ENCODE assay signal across 19 cellular contexts in the genomic region with DNA sequence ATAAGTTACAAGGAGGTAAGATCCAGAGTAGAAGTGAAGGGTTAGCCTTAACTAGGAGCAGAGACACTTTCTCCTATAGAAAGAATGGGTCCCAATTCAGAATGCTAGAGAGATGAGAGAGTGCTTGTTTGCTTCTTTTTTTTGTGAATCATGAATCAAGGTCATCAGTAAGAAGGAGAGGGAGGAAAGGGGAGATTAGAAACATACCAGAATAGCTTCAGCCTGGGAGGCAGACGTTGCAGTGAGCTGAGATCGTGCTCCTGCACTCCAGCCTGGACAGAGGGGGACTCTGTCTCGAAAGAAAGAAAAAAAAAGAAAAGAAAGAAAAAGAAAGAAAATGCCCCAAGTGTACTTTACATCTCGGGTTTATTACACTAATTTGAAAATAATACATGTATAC. TPM values are rescaled to one million over a fixed set of nuclear protein-coding genes. Genes with fewer than 3 reads are reported as not detected.
DNase-seq lines count a peak whose midpoint lies in the region; ATAC-seq and TF ChIP-seq lines count a peak whose summit lies in the region.
"Had no signal": no experiment of that assay in that cellular context is flagged by ENCODE, and none has a peak within 500 bp of the region (broad histone marks: within the 10 kb centered on the region; RNA-seq: fewer than 3 reads in every experiment).

No MANE protein-coding gene starts in this region.

- H3K27me3 ChIP-seq in thyroid gland = no peaks in the 10 kb centered on the region

- H3K4me1 ChIP-seq in thyroid gland = no peaks in the 10 kb centered on the region

- ATAC-seq in HG03025 (IDR thresholded peaks at IDR 0.05; ENCODE audit: low FRiP score, unreplicated experiment) = no peak

- no peaks in the 10 kb centered on the region for H3K27me3 Mint-ChIP-seq in neural crest cell (ENCODE audit: low read depth)

- H3K36me3 ChIP-seq in thyroid gland = no peaks in the 10 kb centered on the region

- no peak overlapping the region for H3K4me3 ChIP-seq in thyroid gland (replicated peaks in 1 of 3)
- H3K4me3 ChIP-seq: SK-N-MC had no signal

- intact Hi-C loops in thyroid gland (cut with DNase I) = no loop called here

- peaks cover 6% of the 10 kb centered on the region for H3K9me3 Mint-ChIP-seq in neural crest cell

- peak; percentile 30 for DNase-seq in NCI-H226
- DNase-seq in fibroblast of peridontal ligament (ENCODE audit: extremely low read depth) = peak; percentile 49
- no peak for DNase-seq in neural crest cell (ENCODE audit: low read depth, low spot score)
- no peak for DNase-seq in thyroid gland
- no peak for DNase-seq in superior temporal gyrus (ENCODE audit: extremely low spot score)
- DNase-seq in activated gamma-delta T cell (lab: John Stamatoyannopoulos, UW) = no peak
- DNase-seq: ACHN, AML-193, DMS 273 treated with DMSO at 0.1 percent for 48 hours, DND-41, H9, NCI-H1436, NCI-H1930, NCI-H446, NCI-H526 treated with DMSO at 0.1 percent for 48 hours, SHP77 had no signal

- H3K36me3 Mint-ChIP-seq in neural crest cell (ENCODE audit: low read depth) = no peaks in the 10 kb centered on the region

- no peaks in the 10 kb centered on the region for H3K9me3 ChIP-seq in thyroid gland

- H3K27ac ChIP-seq in thyroid gland = no peak overlapping the region
- H3K27ac ChIP-seq: C4-2B, SK-N-MC had no signal

- TF ChIP-seq CTCF in neural crest cell (conservative IDR thresholded peaks at IDR 0.05) = no peak
- no peak for TF ChIP-seq CTCF in thyroid gland (IDR thresholded peaks at IDR 0.05)

- H3K4me1 Mint-ChIP-seq in neural crest cell = peaks cover 10% of the 10 kb centered on the region
- H3K4me1 Mint-ChIP-seq: H9 had no signal

- 73 to 77% methylated on average over 4 of the region's 4 CpGs for WGBS in thyroid gland, 2 donors

- TF ChIP-seq POLR2A in thyroid gland (IDR thresholded peaks at IDR 0.05) = no peak

- peak overlapping the region; percentile 22 for H3K27ac Mint-ChIP-seq in neural crest cell (ENCODE audit: unreplicated experiment)
- H3K27ac Mint-ChIP-seq: H9 had no signal

- no peak overlapping the region for H3K4me3 Mint-ChIP-seq in neural crest cell
- H3K4me3 Mint-ChIP-seq: H9 had no signal

RNA-seq across cellular contexts. Expression of a gene that starts 55.8 kb away (rescaled TPM):
- total RNA-seq in neural crest cell = 28.1 and 30.6 TPM in 2 replicates
- 100 to 1,000 TPM; 152 to 320 (median 177) TPM for total RNA-seq in thyroid gland

Comparison
In these comparisons a context has a peak if more than half of its experiments do, and no peak if none do; other contexts are left out.
1. DNase-seq: peak in NCI-H226 (single experiment) and fibroblast of peridontal ligament (single experiment); none in neural crest cell (single experiment), thyroid gland (0 of 2), superior temporal gyrus (single experiment) and activated gamma-delta T cell (single experiment).